In genomic region chr20:46118481-46119020, GRCh38 we compare ENCODE assay signal across 8 cellular contexts. TPM values are rescaled to one million over a fixed set of nuclear protein-coding genes. Genes with fewer than 3 reads are reported as not detected.
DNase-seq lines count a peak whose midpoint lies in the region; ATAC-seq and TF ChIP-seq lines count a peak whose summit lies in the region.

No MANE protein-coding gene starts in this region.

- peaks cover 6% of the 10 kb centered on the region for H4K20me1 ChIP-seq in smooth muscle cell (ENCODE audit: low read depth)

- H3K4me3 ChIP-seq in iPS-15b (ENCODE audit: low read depth, low read length), result peak overlapping the region; percentile 87
- H3K4me3 ChIP-seq in smooth muscle cell, result peak overlapping the region; percentile 53

- H3K27me3 Mint-ChIP-seq in activated T-cell treated with anti-CD3 and anti-CD28 coated beads, Interleukin-2, amount 50 U/mL, for 24 hours, result peaks cover 5% of the 10 kb centered on the region
- H3K27me3 Mint-ChIP-seq in activated naive CD8-positive, alpha-beta T cell treated with anti-CD3 and anti-CD28 coated beads for 36 hours, result peaks cover 7% of the 10 kb centered on the region

- H3K36me3 Mint-ChIP-seq in activated T-cell treated with anti-CD3 and anti-CD28 coated beads, Interleukin-2, amount 50 U/mL, for 24 hours (ENCODE audit: low read depth), result peaks cover 5% of the 10 kb centered on the region
- H3K36me3 Mint-ChIP-seq in activated naive CD8-positive, alpha-beta T cell treated with anti-CD3 and anti-CD28 coated beads for 36 hours, result peaks cover 1% of the 10 kb centered on the region

- 41% methylated on average over 10 of the region's 15 CpGs for WGBS in smooth muscle cell (ENCODE audit: low lambda C conversion rate)

- peaks cover 5% of the 10 kb centered on the region for H3F3A ChIP-seq in smooth muscle cell (ENCODE audit: low read depth)

- no peak for DNase-seq in activated T-cell treated with anti-CD3 and anti-CD28 coated beads, Interleukin-2, amount 50 U/mL, for 24 hours
- DNase-seq in activated T-cell treated with anti-CD3 and anti-CD28 coated beads for 4 hours, result no peak
- DNase-seq in activated naive CD8-positive, alpha-beta T cell treated with anti-CD3 and anti-CD28 coated beads for 36 hours, result peak; percentile 19
- no peak for DNase-seq in smooth muscle cell (lab: John Stamatoyannopoulos, UW; ENCODE audit: unreplicated experiment)
- no peak for DNase-seq in GDM1 (lab: John Stamatoyannopoulos, UW)

- H3K36me3 ChIP-seq in iPS-15b (ENCODE audit: control insufficient read depth, insufficient read depth, low read length) (no peaks in the 10 kb centered on the region), smooth muscle cell (ENCODE audit: low read depth) (no peaks in the 10 kb centered on the region)

- H3K9me3 ChIP-seq in iPS-15b (ENCODE audit: control insufficient read depth, insufficient read depth, low read length) (no peaks in the 10 kb centered on the region), smooth muscle cell (replicated peaks; ENCODE audit: low read depth) (no peaks in the 10 kb centered on the region)

- H3K4me2 ChIP-seq in smooth muscle cell, result peak overlapping the region; percentile 90

- peaks cover 51% of the 10 kb centered on the region for H3K27me3 ChIP-seq in iPS-15b (ENCODE audit: control insufficient read depth, insufficient read depth, low read length)
- no peaks in the 10 kb centered on the region for H3K27me3 ChIP-seq in smooth muscle cell (ENCODE audit: low read depth)

- H3K4me1 ChIP-seq in iPS-15b (ENCODE audit: control insufficient read depth, insufficient read depth, low read length), result no peaks in the 10 kb centered on the region
- H3K4me1 ChIP-seq in smooth muscle cell (ENCODE audit: low read depth), result no peaks in the 10 kb centered on the region

- H3K4me3 Mint-ChIP-seq in activated T-cell treated with anti-CD3 and anti-CD28 coated beads, Interleukin-2, amount 50 U/mL, for 24 hours, result peak overlapping the region; percentile 89
- peak overlapping the region; percentile 97 for H3K4me3 Mint-ChIP-seq in activated naive CD8-positive, alpha-beta T cell treated with anti-CD3 and anti-CD28 coated beads for 36 hours

- peaks cover 15% of the 10 kb centered on the region for H3K4me1 Mint-ChIP-seq in activated T-cell treated with anti-CD3 and anti-CD28 coated beads, Interleukin-2, amount 50 U/mL, for 24 hours (ENCODE audit: low read depth)
- peaks cover 20% of the 10 kb centered on the region for H3K4me1 Mint-ChIP-seq in activated naive CD8-positive, alpha-beta T cell treated with anti-CD3 and anti-CD28 coated beads for 36 hours

- no peaks in the 10 kb centered on the region for H3K79me2 ChIP-seq in smooth muscle cell (ENCODE audit: low read depth)

- no peak for TF ChIP-seq CTCF in smooth muscle cell (IDR thresholded peaks at IDR 0.05; ENCODE audit: borderline replicate concordance, insufficient read depth, poor library complexity, severe bottlenecking)

- no peak overlapping the region for H3K27ac ChIP-seq in smooth muscle cell (ENCODE audit: low read depth)

- no peaks in the 10 kb centered on the region for H3K9me3 Mint-ChIP-seq in activated T-cell treated with anti-CD3 and anti-CD28 coated beads, Interleukin-2, amount 50 U/mL, for 24 hours
- no peaks in the 10 kb centered on the region for H3K9me3 Mint-ChIP-seq in activated naive CD8-positive, alpha-beta T cell treated with anti-CD3 and anti-CD28 coated beads for 36 hours

- peak overlapping the region; percentile 95 for H2AFZ ChIP-seq in smooth muscle cell (ENCODE audit: low read depth)

- ATAC-seq in HG03135 (IDR thresholded peaks at IDR 0.05; ENCODE audit: unreplicated experiment) (peak; percentile 50), SK-N-SH treated with all-trans-retinoic acid at 6 μM for 48 hours (no peak)

- H3K27ac Mint-ChIP-seq in activated T-cell treated with anti-CD3 and anti-CD28 coated beads, Interleukin-2, amount 50 U/mL, for 24 hours, result no peak overlapping the region
- H3K27ac Mint-ChIP-seq in activated naive CD8-positive, alpha-beta T cell treated with anti-CD3 and anti-CD28 coated beads for 36 hours, result peak overlapping the region; percentile 90

- H3K9ac ChIP-seq in iPS-15b (ENCODE audit: low read depth, low read length) (no peak overlapping the region), smooth muscle cell (ENCODE audit: low read depth) (no peak overlapping the region)

TF ChIP-seq in SK-N-SH treated with all-trans-retinoic acid at 6 μM for 48 hours, 23 proteins besides CTCF, POLR2A, EP300 and RAD21:
- TF ChIP-seq TCF4 (CRISPR knock-in tag; IDR thresholded peaks at IDR 0.05; ENCODE audit: borderline replicate concordance) (no peak), RARB (CRISPR knock-in tag; IDR thresholded peaks at IDR 0.05) (no peak), ESRRG (CRISPR knock-in tag; IDR thresholded peaks at IDR 0.05) (no peak), POU6F1 (CRISPR knock-in tag; IDR thresholded peaks at IDR 0.05; ENCODE audit: borderline replicate concordance, low read depth) (no peak), OSR1 (CRISPR knock-in tag; IDR thresholded peaks at IDR 0.05) (no peak), TOX (CRISPR knock-in tag; IDR thresholded peaks at IDR 0.05; ENCODE audit: borderline replicate concordance) (no peak), ISL1 (CRISPR knock-in tag; IDR thresholded peaks at IDR 0.05) (no peak), ZFP3 (CRISPR knock-in tag; IDR thresholded peaks at IDR 0.05) (no peak), BACH2 (CRISPR knock-in tag; IDR thresholded peaks at IDR 0.05; ENCODE audit: borderline replicate concordance) (no peak), PPARA (CRISPR knock-in tag; IDR thresholded peaks at IDR 0.05; ENCODE audit: borderline replicate concordance) (no peak)

RNA-seq across cellular contexts. Expression of gene CD40, which starts 0.4 kb away (rescaled TPM):
- 1 to 10 TPM; 4.6 to 5.3 TPM for total RNA-seq in activated naive CD8-positive, alpha-beta T cell treated with anti-CD3 and anti-CD28 coated beads for 36 hours
- total RNA-seq in smooth muscle cell, result 13.8 and 14.5 TPM in 2 replicates
- 25.1 and 27.4 TPM in 2 replicates for polyA plus RNA-seq in smooth muscle cell

RNA-seq across cellular contexts. Expression of gene NCOA5, which starts 28.8 kb away (rescaled TPM):
- 10 to 100 TPM; 26.2 to 27.3 TPM for total RNA-seq in activated naive CD8-positive, alpha-beta T cell treated with anti-CD3 and anti-CD28 coated beads for 36 hours
- total RNA-seq in smooth muscle cell, result 9.5 and 11.4 TPM in 2 replicates
- polyA plus RNA-seq in smooth muscle cell, result 8.3 and 10.5 TPM in 2 replicates
